Comparison of ENCODE assay signal across 8 cellular contexts in genomic region chr14:52553671-52554575, GRCh38. TPM values are rescaled to one million over a fixed set of nuclear protein-coding genes. Genes with fewer than 3 reads are reported as not detected.
DNase-seq lines count a peak whose midpoint lies in the region; ATAC-seq and TF ChIP-seq lines count a peak whose summit lies in the region.

No MANE protein-coding gene starts in this region.

- H3K27me3 Mint-ChIP-seq in activated naive CD8-positive, alpha-beta T cell, result peaks cover 6% of the 10 kb centered on the region

- H3K4me3 ChIP-seq in SK-N-MC, result peak overlapping the region; percentile 98
- peak overlapping the region; percentile 78 to 93 for H3K4me3 ChIP-seq in neutrophil (ENCODE audit: low read depth in 1 of 2, low read length in 1 of 2)
- peak overlapping the region; percentile 56 to 80 for H3K4me3 ChIP-seq in stomach smooth muscle (ENCODE audit: low read length in 2 of 2)

- H3K36me3 ChIP-seq in SK-N-MC (ENCODE audit: insufficient read depth, low read length) (no peaks in the 10 kb centered on the region), neutrophil (no peaks in the 10 kb centered on the region), stomach smooth muscle (ENCODE audit: control insufficient read depth in 2 of 2, insufficient read depth in 2 of 2, low read length in 2 of 2) (no peaks in the 10 kb centered on the region)

- H3K9me3 ChIP-seq in SK-N-MC (ENCODE audit: low read depth, low read length), result no peaks in the 10 kb centered on the region
- H3K9me3 ChIP-seq in neutrophil, result no peaks in the 10 kb centered on the region
- H3K9me3 ChIP-seq in stomach smooth muscle (ENCODE audit: control insufficient read depth in 2 of 2, low read length in 2 of 2), result no peaks in the 10 kb centered on the region

- peaks cover 29% of the 10 kb centered on the region for H3K4me1 Mint-ChIP-seq in activated naive CD8-positive, alpha-beta T cell (ENCODE audit: low read depth)

- H3K27me3 ChIP-seq in neutrophil, result peaks cover 15% of the 10 kb centered on the region
- H3K27me3 ChIP-seq in stomach smooth muscle (ENCODE audit: control insufficient read depth in 1 of 2, insufficient read depth in 2 of 2, low read length in 2 of 2), result no peaks in the 10 kb centered on the region

- peaks cover 25% of the 10 kb centered on the region in 2 experiments for H3K4me1 ChIP-seq in neutrophil (ENCODE audit: control insufficient read depth in 1 of 2, insufficient read depth in 1 of 2, low read depth in 1 of 2, low read length in 1 of 2)
- peaks cover 13% of the 10 kb centered on the region for H3K4me1 ChIP-seq in stomach smooth muscle (ENCODE audit: control insufficient read depth, insufficient read depth, low read length)

- DNase-seq in Daoy (ENCODE audit: low read depth) (peak; percentile 95), NAMALWA (ENCODE audit: low spot score) (peak; percentile 76), SK-N-MC (ENCODE audit: low read depth, low spot score) (peak; percentile 72), glomerular endothelial cell (ENCODE audit: extremely low read depth, low read depth, low spot score) (peak; percentile 50)

- H3K9me3 Mint-ChIP-seq in activated naive CD8-positive, alpha-beta T cell (ENCODE audit: low read depth), result no peaks in the 10 kb centered on the region

- H3K27ac Mint-ChIP-seq in activated naive CD8-positive, alpha-beta T cell, result no peak overlapping the region

- H3K9ac ChIP-seq in SK-N-MC (ENCODE audit: insufficient read length), result peak overlapping the region; percentile 73
- peak overlapping the region; percentile 49 to 60 for H3K9ac ChIP-seq in stomach smooth muscle (ENCODE audit: low read length in 2 of 2)

- H3K4me3 Mint-ChIP-seq in activated naive CD8-positive, alpha-beta T cell, result peak overlapping the region; percentile 95

- no peak for TF ChIP-seq CTCF in neutrophil (IDR thresholded peaks at IDR 0.05)

- no peaks in the 10 kb centered on the region for H3K36me3 Mint-ChIP-seq in activated naive CD8-positive, alpha-beta T cell

- H3K27ac ChIP-seq in SK-N-MC, result no peak overlapping the region
- peak overlapping the region; percentile 97 for H3K27ac ChIP-seq in neutrophil
- H3K27ac ChIP-seq in stomach smooth muscle (ENCODE audit: low read length), result no peak overlapping the region

- no peak for ATAC-seq in HG03135 (IDR thresholded peaks at IDR 0.05; ENCODE audit: unreplicated experiment)

RNA-seq across cellular contexts. Expression of gene GPR137C, which starts 1.3 kb away (rescaled TPM):
- total RNA-seq in Daoy (2014; rRNA removed; shearing (Covaris generic)), result 2.2 and 5.8 TPM in 2 replicates
- 0.63 and 2.1 TPM in 2 replicates for total RNA-seq in glomerular endothelial cell

RNA-seq across cellular contexts. Expression of gene TXNDC16, which starts 1.6 kb away (rescaled TPM):
- total RNA-seq in Daoy (2014; rRNA removed; shearing (Covaris generic)), result 4.2 and 4.3 TPM in 2 replicates
- total RNA-seq in glomerular endothelial cell, result 2.4 and 4.7 TPM in 2 replicates
